ENCODE assay signal across 8 cellular contexts in the genomic region with DNA sequence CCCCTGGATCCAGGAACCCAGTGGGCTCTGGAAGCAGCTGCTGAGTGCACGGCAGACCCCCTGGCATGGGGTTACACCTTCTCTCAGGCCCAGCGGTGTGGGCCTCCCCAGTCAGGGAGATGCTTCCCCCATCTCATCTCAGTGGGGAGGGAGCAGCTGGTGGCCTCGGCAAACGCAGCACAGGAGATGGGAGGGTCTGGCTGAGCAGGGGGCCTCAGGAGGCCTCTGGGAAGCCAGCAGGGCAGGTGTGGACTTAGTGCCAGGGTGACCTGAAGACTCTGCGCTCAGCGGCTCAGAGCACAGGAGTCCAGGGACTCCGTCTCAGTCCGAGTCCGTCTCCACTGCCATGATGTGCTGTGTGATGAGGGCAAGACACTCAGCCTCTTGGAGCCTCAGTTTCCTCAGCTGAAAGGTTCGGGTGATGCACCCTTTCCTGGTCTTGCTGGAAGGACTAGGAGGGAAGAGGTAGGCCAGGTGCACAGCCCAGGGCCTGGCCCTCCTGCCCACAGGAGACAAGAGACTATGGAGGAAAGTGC.
DNase-seq lines count a peak whose midpoint lies in the region; ATAC-seq and TF ChIP-seq lines count a peak whose summit lies in the region.
"Had no signal": no experiment of that assay in that cellular context is flagged by ENCODE, and none has a peak within 500 bp of the region (broad histone marks: within the 10 kb centered on the region; RNA-seq: fewer than 3 reads in every experiment).

No MANE protein-coding gene starts in this region.

- no peaks in the 10 kb centered on the region for H4K20me1 ChIP-seq in GM23338 (replicated peaks; ENCODE audit: insufficient read depth)

- no peaks in the 10 kb centered on the region for H3K79me2 ChIP-seq in GM23338 (replicated peaks; ENCODE audit: insufficient read depth)

- peak overlapping the region; percentile 97 for H3K4me3 ChIP-seq in GM23338
- H3K4me3 ChIP-seq in iPS-18c (ENCODE audit: insufficient read depth, low read depth, low read length), result peak overlapping the region; percentile 79; the same call in 1 of the 2 replicates

- H3K36me3 Mint-ChIP-seq in GM23338 (ENCODE audit: low read depth), result peaks cover 9% of the 10 kb centered on the region
- H3K36me3 Mint-ChIP-seq in activated T-helper 1 cell treated with anti-CD3 and anti-CD28 coated beads, Interleukin-12 subunit alpha, Interleukin-12 subunit beta, Interleukin-2, Interleukin-4 antibody, amounts not matched to agents 30 ng/mL and 10 ng/mL and 1 ng/mL, durations not matched to agents 14 hours and 24 hours and 36 hours (ENCODE audit: low read depth), result peaks cover 12% of the 10 kb centered on the region
- peaks cover 10% of the 10 kb centered on the region for H3K36me3 Mint-ChIP-seq in stimulated activated effector memory CD8-positive, alpha-beta T cell treated with anti-CD3 and anti-CD28 coated beads, Interleukin-12 subunit alpha, Interleukin-12 subunit beta, amount 100 ng/mL, for 72 hours

- H3K27me3 Mint-ChIP-seq in GM23338 (ENCODE audit: insufficient read depth, low read depth, poor library complexity), result peaks cover 14% of the 10 kb centered on the region
- peaks cover 6% of the 10 kb centered on the region for H3K27me3 Mint-ChIP-seq in activated T-helper 1 cell treated with anti-CD3 and anti-CD28 coated beads, Interleukin-12 subunit alpha, Interleukin-12 subunit beta, Interleukin-2, Interleukin-4 antibody, amounts not matched to agents 30 ng/mL and 10 ng/mL and 1 ng/mL, durations not matched to agents 14 hours and 24 hours and 36 hours (ENCODE audit: insufficient read depth)

- H3K36me3 ChIP-seq in GM23338 (ENCODE audit: insufficient read depth), result no peaks in the 10 kb centered on the region
- H3K36me3 ChIP-seq: SJSA1 had no signal

- peak overlapping the region; percentile 96 for H3K4me3 Mint-ChIP-seq in GM23338
- H3K4me3 Mint-ChIP-seq in activated T-helper 1 cell treated with anti-CD3 and anti-CD28 coated beads, Interleukin-12 subunit alpha, Interleukin-12 subunit beta, Interleukin-2, Interleukin-4 antibody, amounts not matched to agents 30 ng/mL and 10 ng/mL and 1 ng/mL, durations not matched to agents 14 hours and 24 hours and 36 hours, result peak overlapping the region; percentile 93
- H3K4me3 Mint-ChIP-seq in stimulated activated effector memory CD8-positive, alpha-beta T cell treated with anti-CD3 and anti-CD28 coated beads, Interleukin-12 subunit alpha, Interleukin-12 subunit beta, amount 100 ng/mL, for 72 hours, result peak overlapping the region; percentile 84

- H3K4me1 Mint-ChIP-seq in GM23338, result peaks cover 5% of the 10 kb centered on the region; the same call in 1 of the 3 replicates
- peaks cover 18% of the 10 kb centered on the region for H3K4me1 Mint-ChIP-seq in activated T-helper 1 cell treated with anti-CD3 and anti-CD28 coated beads, Interleukin-12 subunit alpha, Interleukin-12 subunit beta, Interleukin-2, Interleukin-4 antibody, amounts not matched to agents 30 ng/mL and 10 ng/mL and 1 ng/mL, durations not matched to agents 14 hours and 24 hours and 36 hours (ENCODE audit: low read depth)
- H3K4me1 Mint-ChIP-seq in stimulated activated effector memory CD8-positive, alpha-beta T cell treated with anti-CD3 and anti-CD28 coated beads, Interleukin-12 subunit alpha, Interleukin-12 subunit beta, amount 100 ng/mL, for 72 hours, result peaks cover 24% of the 10 kb centered on the region

- ATAC-seq in GM23338 (peak; percentile 8), GM18909 (IDR thresholded peaks at IDR 0.05; ENCODE audit: poor library complexity, unreplicated experiment) (no peak)
- no peak for ATAC-seq in stimulated activated effector memory CD8-positive, alpha-beta T cell treated with anti-CD3 and anti-CD28 coated beads, Interleukin-12 subunit alpha, Interleukin-12 subunit beta, amount 100 ng/mL, for 72 hours

- no peak overlapping the region for H3K27ac ChIP-seq in GM23338 (ENCODE audit: low read depth)

- H3K9me3 Mint-ChIP-seq in GM23338, result peaks cover 19% of the 10 kb centered on the region
- H3K9me3 Mint-ChIP-seq in activated T-helper 1 cell treated with anti-CD3 and anti-CD28 coated beads, Interleukin-12 subunit alpha, Interleukin-12 subunit beta, Interleukin-2, Interleukin-4 antibody, amounts not matched to agents 30 ng/mL and 10 ng/mL and 1 ng/mL, durations not matched to agents 14 hours and 24 hours and 36 hours, result no peaks in the 10 kb centered on the region
- peaks cover 3% of the 10 kb centered on the region for H3K9me3 Mint-ChIP-seq in stimulated activated effector memory CD8-positive, alpha-beta T cell treated with anti-CD3 and anti-CD28 coated beads, Interleukin-12 subunit alpha, Interleukin-12 subunit beta, amount 100 ng/mL, for 72 hours

- H3K4me2 ChIP-seq in GM23338, result peak overlapping the region; percentile 93

- no peak for TF ChIP-seq CTCF in GM23338 (conservative IDR thresholded peaks at IDR 0.05; ENCODE audit: low read depth in 2 of 2)

- intact Hi-C loops in activated T-helper 1 cell treated with anti-CD3 and anti-CD28 coated beads, Interleukin-12 subunit alpha, Interleukin-12 subunit beta, Interleukin-2, Interleukin-4 antibody, amounts not matched to agents 30 ng/mL and 10 ng/mL and 1 ng/mL, durations not matched to agents 14 hours and 24 hours and 36 hours (cut with micrococcal nuclease), result loop anchor here (1.0 kb wide), 1 partner anchor 9 kb away; no protein-coding TSS in a partner anchor

- 0 out of 2 replicates have a peak, but pooled peaks cover 7% of the 10 kb centered on the region for H3F3A ChIP-seq in GM23338 (replicated peaks; ENCODE audit: low read depth)

- no peak overlapping the region for H3K27ac Mint-ChIP-seq in GM23338
- no peak overlapping the region for H3K27ac Mint-ChIP-seq in activated T-helper 1 cell treated with anti-CD3 and anti-CD28 coated beads, Interleukin-12 subunit alpha, Interleukin-12 subunit beta, Interleukin-2, Interleukin-4 antibody, amounts not matched to agents 30 ng/mL and 10 ng/mL and 1 ng/mL, durations not matched to agents 14 hours and 24 hours and 36 hours
- H3K27ac Mint-ChIP-seq in stimulated activated effector memory CD8-positive, alpha-beta T cell treated with anti-CD3 and anti-CD28 coated beads, Interleukin-12 subunit alpha, Interleukin-12 subunit beta, amount 100 ng/mL, for 72 hours, result peak overlapping the region; percentile 96

- DNase-seq in GM23338 (ENCODE audit: low spot score) (no peak), NCI-H187 (lab: John Stamatoyannopoulos, UW) (no peak), foreskin melanocyte (no peak)
- DNase-seq in activated T-helper 1 cell treated with anti-CD3 and anti-CD28 coated beads, Interleukin-12 subunit alpha, Interleukin-12 subunit beta, Interleukin-2, Interleukin-4 antibody, amounts not matched to agents 30 ng/mL and 10 ng/mL and 1 ng/mL, durations not matched to agents 14 hours and 24 hours and 36 hours (ENCODE audit: low spot score), result no peak
- no peak for DNase-seq in stimulated activated effector memory CD8-positive, alpha-beta T cell treated with anti-CD3 and anti-CD28 coated beads, Interleukin-12 subunit alpha, Interleukin-12 subunit beta, amount 100 ng/mL, for 72 hours (ENCODE audit: low spot score in 2 of 2)

- H3K27me3 ChIP-seq in GM23338 (ENCODE audit: insufficient read depth), result no peaks in the 10 kb centered on the region; the same call in 1 of the 2 replicates
- H3K27me3 ChIP-seq: SJSA1 had no signal

- H3K4me1 ChIP-seq in GM23338 (ENCODE audit: insufficient read depth), result peaks cover 12% of the 10 kb centered on the region

- H2AFZ ChIP-seq in GM23338, result peak overlapping the region; percentile 98

- no peaks in the 10 kb centered on the region for H3K9me3 ChIP-seq in iPS-18c (ENCODE audit: control insufficient read depth, insufficient read depth, low read length)
- H3K9me3 ChIP-seq: SJSA1 had no signal

- H3K9me2 ChIP-seq in GM23338 (ENCODE audit: insufficient read depth), result peaks cover 6% of the 10 kb centered on the region; the same call in 1 of the 2 replicates

TF ChIP-seq in GM23338, 12 proteins besides CTCF, POLR2A, EP300 and RAD21 (continues in another document):
- TF ChIP-seq ZNF331 (CRISPR knock-in tag; IDR thresholded peaks at IDR 0.05; ENCODE audit: low read depth) (no peak), POLR2AphosphoS5 (IDR thresholded peaks at IDR 0.05; ENCODE audit: low read depth) (no peak)
